ENCODE assay signal across 26 cellular contexts in genomic region chr6:41042167-41042566, GRCh38. TPM values are rescaled to one million over a fixed set of nuclear protein-coding genes. Genes with fewer than 3 reads are reported as not detected.
"Had no signal": no experiment of that assay in that cellular context is flagged by ENCODE, and none has a peak within 500 bp of the region (broad histone marks: within the 10 kb centered on the region; RNA-seq: fewer than 3 reads in every experiment).

TSPO2 (plus strand) TSS chr6:41042467; CDS start chr6:41042986, 519 bp downstream.

- ATAC-seq: activated CD8-positive, alpha-beta memory T cell treated with anti-CD3 and anti-CD28 coated beads, Interleukin-2, amount 10 ng/mL, durations not matched to agents 7 days and 5 days; activated T-helper 17 cell treated with anti-CD3 and anti-CD28 coated beads, Interleukin-2, amount 50 U/mL, for 72 hours; foreskin keratinocyte; psoas muscle; right cardiac atrium; SK-N-SH treated with all-trans-retinoic acid at 6 μM for 48 hours; stimulated activated naive CD8-positive, alpha-beta T cell treated with anti-CD3 and anti-CD28 coated beads, Interleukin-15, amount 100 ng/mL, for 72 hours had no signal

- H3K27ac Mint-ChIP-seq: activated CD8-positive, alpha-beta memory T cell treated with anti-CD3 and anti-CD28 coated beads, Interleukin-2, amount 10 ng/mL, durations not matched to agents 7 days and 5 days; activated naive CD4-positive, alpha-beta T cell treated with anti-CD3 and anti-CD28 coated beads for 36 hours; nephron progenitor cell had no signal

- H3K36me3 Mint-ChIP-seq: activated CD8-positive, alpha-beta memory T cell treated with anti-CD3 and anti-CD28 coated beads, Interleukin-2, amount 10 ng/mL, durations not matched to agents 7 days and 5 days had no signal

- H3K4me3 Mint-ChIP-seq: activated CD8-positive, alpha-beta memory T cell treated with anti-CD3 and anti-CD28 coated beads, Interleukin-2, amount 10 ng/mL, durations not matched to agents 7 days and 5 days; activated naive CD4-positive, alpha-beta T cell treated with anti-CD3 and anti-CD28 coated beads for 36 hours; activated T-helper 17 cell treated with anti-CD3 and anti-CD28 coated beads, Interleukin-2, amount 50 U/mL, for 72 hours; nephron progenitor cell; stimulated activated naive CD8-positive, alpha-beta T cell treated with anti-CD3 and anti-CD28 coated beads, Interleukin-15, amount 100 ng/mL, for 72 hours had no signal

- DNase-seq: activated CD4-positive, alpha-beta T cell treated with anti-CD3 and anti-CD28 coated beads for 1 hour; activated CD4-positive, alpha-beta T cell treated with anti-CD3 and anti-CD28 coated beads, Interleukin-2, amount 50 U/mL, for 48 hours; activated CD8-positive, alpha-beta memory T cell treated with anti-CD3 and anti-CD28 coated beads, Interleukin-2, amount 10 ng/mL, durations not matched to agents 7 days and 5 days; activated naive CD4-positive, alpha-beta T cell treated with anti-CD3 and anti-CD28 coated beads for 36 hours; adrenal gland; foreskin keratinocyte; hypothalamus; islet precursor cell; midbrain; nephron progenitor cell; occipital lobe; psoas muscle; right cardiac atrium; stimulated activated naive CD8-positive, alpha-beta T cell treated with anti-CD3 and anti-CD28 coated beads, Interleukin-15, amount 100 ng/mL, for 72 hours; T-helper 1 cell; T1000; trophoblast cell; WERI-Rb-1 had no signal

- H3K9me3 ChIP-seq: adrenal gland, psoas muscle, suprapubic skin had no signal

- H3K27ac ChIP-seq: adrenal gland, foreskin keratinocyte, skin epidermis, suprapubic skin, WERI-Rb-1 had no signal

- H3K27me3 Mint-ChIP-seq: activated CD8-positive, alpha-beta memory T cell treated with anti-CD3 and anti-CD28 coated beads, Interleukin-2, amount 10 ng/mL, durations not matched to agents 7 days and 5 days; activated T-helper 17 cell treated with anti-CD3 and anti-CD28 coated beads, Interleukin-2, amount 50 U/mL, for 72 hours; stimulated activated naive CD8-positive, alpha-beta T cell treated with anti-CD3 and anti-CD28 coated beads, Interleukin-15, amount 100 ng/mL, for 72 hours had no signal

- H3K9me3 Mint-ChIP-seq: activated naive CD4-positive, alpha-beta T cell treated with anti-CD3 and anti-CD28 coated beads for 36 hours; activated T-helper 17 cell treated with anti-CD3 and anti-CD28 coated beads, Interleukin-2, amount 50 U/mL, for 72 hours; nephron progenitor cell; stimulated activated naive CD8-positive, alpha-beta T cell treated with anti-CD3 and anti-CD28 coated beads, Interleukin-15, amount 100 ng/mL, for 72 hours had no signal

- H3K4me1 ChIP-seq: adrenal gland had no signal

- H3K27me3 ChIP-seq: adrenal gland, foreskin keratinocyte, suprapubic skin had no signal

- H3K36me3 ChIP-seq: adrenal gland, suprapubic skin, WERI-Rb-1 had no signal

- H3K4me3 ChIP-seq: adrenal gland, lung, psoas muscle, skin epidermis, suprapubic skin had no signal

- H3K4me1 Mint-ChIP-seq: activated T-helper 17 cell treated with anti-CD3 and anti-CD28 coated beads, Interleukin-2, amount 50 U/mL, for 72 hours; stimulated activated naive CD8-positive, alpha-beta T cell treated with anti-CD3 and anti-CD28 coated beads, Interleukin-15, amount 100 ng/mL, for 72 hours had no signal

RNA-seq across cellular contexts. Expression of gene TSPO2, which starts in this region (rescaled TPM):
- total RNA-seq: activated CD8-positive, alpha-beta memory T cell treated with anti-CD3 and anti-CD28 coated beads, Interleukin-2, amount 10 ng/mL, durations not matched to agents 7 days and 5 days; activated naive CD4-positive, alpha-beta T cell treated with anti-CD3 and anti-CD28 coated beads for 36 hours; activated T-helper 17 cell treated with anti-CD3 and anti-CD28 coated beads, Interleukin-2, amount 50 U/mL, for 72 hours; adrenal gland; chondrocyte; dermis microvascular lymphatic vessel endothelial cell; fibroblast of lung; foreskin keratinocyte; occipital lobe; right cardiac atrium; suprapubic skin had no signal
- polyA plus RNA-seq: adrenal gland, fibroblast of lung, foreskin keratinocyte, psoas muscle, right cardiac atrium had no signal
